In the genomic region with DNA sequence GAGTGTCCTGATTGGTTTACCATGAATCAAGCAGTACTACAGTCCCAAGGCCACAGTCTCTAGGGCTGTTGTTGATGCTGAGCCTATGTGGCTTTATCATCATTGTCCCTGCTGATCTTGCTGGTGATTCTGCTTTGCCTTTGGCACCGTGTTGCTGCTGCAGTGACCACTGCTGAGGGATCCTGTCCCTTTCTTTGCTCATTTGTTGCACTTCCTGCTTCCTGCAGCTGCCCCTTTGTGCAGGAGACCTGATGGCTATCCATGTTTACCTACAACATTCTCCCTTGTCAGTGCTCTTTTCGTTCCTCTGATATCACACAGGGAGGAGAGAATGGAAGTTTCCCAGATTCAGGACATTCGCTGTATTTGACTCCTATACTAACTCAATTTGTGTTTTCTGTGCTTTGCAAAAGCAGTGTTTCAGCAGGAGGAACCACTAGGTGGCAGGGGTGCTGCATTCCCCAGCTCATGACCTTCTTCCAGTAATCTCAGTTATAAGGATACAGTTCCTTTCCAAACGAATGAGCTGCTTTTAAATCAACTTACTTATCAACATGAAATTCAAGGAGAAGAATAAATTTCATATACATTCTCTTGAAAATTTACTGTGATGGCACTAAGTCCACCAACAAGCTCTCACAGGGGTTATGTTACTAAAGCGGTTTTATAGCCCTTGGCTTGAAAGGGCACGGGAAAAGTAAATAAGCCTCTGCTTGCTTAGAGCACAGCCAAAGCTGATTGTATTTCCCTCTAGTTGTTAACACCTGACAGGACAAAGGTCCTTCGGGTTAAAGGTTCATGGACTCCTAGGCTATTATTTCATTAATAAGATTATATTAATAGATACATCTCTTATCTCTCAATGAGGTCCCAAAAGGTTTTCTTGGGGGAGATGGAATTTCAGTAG, we compare ENCODE assay signal across 8 cellular contexts. TPM values are rescaled to one million over a fixed set of nuclear protein-coding genes. Genes with fewer than 3 reads are reported as not detected.
DNase-seq lines count a peak whose midpoint lies in the region; ATAC-seq and TF ChIP-seq lines count a peak whose summit lies in the region.

No MANE protein-coding gene starts in this region.

- H3K4me3 ChIP-seq in AG04450 (ENCODE audit: low read depth, low read length) (no peak overlapping the region), Loucy (ENCODE audit: low read length, poor library complexity, severe bottlenecking) (no peak overlapping the region), astrocyte of the cerebellum (ENCODE audit: low read depth, low read length) (no peak overlapping the region), hepatocyte (no peak overlapping the region), retinal pigment epithelial cell (ENCODE audit: low read length) (no peak overlapping the region)

- DNase-seq in AG04450 (ENCODE audit: low read depth, low spot score), result no peak
- DNase-seq in GM13976 (ENCODE audit: low spot score), result peak; percentile 64
- DNase-seq in T follicular helper cell (ENCODE audit: low read depth), result peak; percentile 41
- DNase-seq in astrocyte of the cerebellum (ENCODE audit: low read depth), result peak; percentile 51
- peak; percentile 81 for DNase-seq in hepatocyte (ENCODE audit: low spot score)
- no peak for DNase-seq in retinal pigment epithelial cell (ENCODE audit: low read depth)

- POLR2A ChIA-PET in AG04450 (lab: Yijun Ruan, JAX), result interaction anchor here (0.9 to 1.5 kb wide), 3 partner anchors 10 to 43 kb away, joined by 3 to 7 read pairs (median 3); a partner anchor contains a TSS

- H4K20me1 ChIP-seq in Loucy (ENCODE audit: insufficient read depth, low read length, poor library complexity, severe bottlenecking) (no peaks in the 10 kb centered on the region), hepatocyte (ENCODE audit: insufficient read depth, poor library complexity, severe bottlenecking) (no peaks in the 10 kb centered on the region)

- no peak overlapping the region for H3K4me2 ChIP-seq in Loucy (ENCODE audit: low read depth, low read length, poor library complexity, severe bottlenecking)
- H3K4me2 ChIP-seq in hepatocyte, result peak overlapping the region; percentile 58

- ATAC-seq in HG03175 (IDR thresholded peaks at IDR 0.05; ENCODE audit: unreplicated experiment), result no peak

- H3K4me1 ChIP-seq in Loucy (ENCODE audit: insufficient read depth, low read length, poor library complexity, severe bottlenecking) (no peaks in the 10 kb centered on the region), hepatocyte (ENCODE audit: insufficient read depth) (peaks cover 36% of the 10 kb centered on the region)

- in situ Hi-C loops in GM13976 (cut with MboI; ENCODE audit: low sequenced_read_pairs, unreplicated experiment) (no loop called here), astrocyte of the cerebellum (cut with HindIII; ENCODE audit: low sequenced_read_pairs) (no loop called here)

- TF ChIP-seq CTCF in AG04450 (IDR thresholded peaks at IDR 0.05; ENCODE audit: low read depth, low read length) (peak; percentile 96), GM13976 (IDR thresholded peaks at IDR 0.05; ENCODE audit: borderline replicate concordance, control extremely low read depth, extremely low read depth, insufficient read depth, missing control alignments) (peak; percentile 72), Loucy (conservative IDR thresholded peaks at IDR 0.05; ENCODE audit: low read length) (peak; percentile 98), astrocyte of the cerebellum (IDR thresholded peaks at IDR 0.05; ENCODE audit: low read depth, low read length, missing control alignments) (peak; percentile 96), hepatocyte (IDR thresholded peaks at IDR 0.05; ENCODE audit: poor library complexity) (peak; percentile 83), retinal pigment epithelial cell (conservative IDR thresholded peaks at IDR 0.05; ENCODE audit: low read depth, low read length) (peak; percentile 96)

- CTCF ChIA-PET in AG04450 (lab: Charles Lee), result interaction anchor here (0.6 to 3.0 kb wide), 46 partner anchors 10 to 577 kb away, joined by 3 to 66 read pairs (median 4); a partner anchor contains a TSS

- H3K27ac ChIP-seq in AG04450 (ENCODE audit: low read depth, low read length), result no peak overlapping the region
- H3K27ac ChIP-seq in hepatocyte, result peak overlapping the region; percentile 64

- 11% methylated on average over 7 of the region's 7 CpGs for WGBS in hepatocyte (ENCODE audit: low lambda C conversion rate, missing lambda C conversion rate)

- no peaks in the 10 kb centered on the region for H3F3A ChIP-seq in Loucy (ENCODE audit: low read depth)

- H3K9ac ChIP-seq in Loucy (ENCODE audit: low read depth, low read length, poor library complexity, severe bottlenecking), result peak overlapping the region; percentile 8

- H3K9me3 ChIP-seq in AG04450 (ENCODE audit: control insufficient read depth, insufficient read depth, low read length) (no peaks in the 10 kb centered on the region; the same call in 1 of the 2 replicates), Loucy (ENCODE audit: insufficient read depth, low read depth, low read length) (no peaks in the 10 kb centered on the region), hepatocyte (ENCODE audit: low read depth) (no peaks in the 10 kb centered on the region)

- H3K36me3 ChIP-seq in Loucy (ENCODE audit: insufficient read depth, low read length) (no peaks in the 10 kb centered on the region), hepatocyte (replicated peaks; ENCODE audit: insufficient read depth, low read depth) (no peaks in the 10 kb centered on the region)

- H3K27me3 ChIP-seq in AG04450 (ENCODE audit: control insufficient read depth, insufficient read depth, low read length) (no peaks in the 10 kb centered on the region), Loucy (ENCODE audit: insufficient read depth, low read length, poor library complexity, severe bottlenecking) (no peaks in the 10 kb centered on the region), hepatocyte (no peaks in the 10 kb centered on the region)

- H3K9me2 ChIP-seq in Loucy (replicated peaks; ENCODE audit: low read depth, low read length), result no peaks in the 10 kb centered on the region
- H3K9me2 ChIP-seq in hepatocyte (replicated peaks; ENCODE audit: insufficient read depth), result no peaks in the 10 kb centered on the region

- no peaks in the 10 kb centered on the region for H3K79me2 ChIP-seq in Loucy (ENCODE audit: insufficient read depth, low read length)
- H3K79me2 ChIP-seq in hepatocyte, result no peaks in the 10 kb centered on the region

- H2AFZ ChIP-seq in Loucy (ENCODE audit: low read length) (peak overlapping the region; percentile 87), hepatocyte (peak overlapping the region; percentile 12)

RNA-seq across cellular contexts. Expression of a gene that starts 9.7 kb away (rescaled TPM):
- 43.3 and 49.8 TPM in 2 replicates for polyA plus RNA-seq in AG04450 (2011; rRNA removed)
- 41.8 and 46.6 TPM in 2 replicates for polyA minus RNA-seq in AG04450 (2011; rRNA and poly(A)+ RNA removed)
- total RNA-seq in hepatocyte, result 20.7 and 22.7 TPM in 2 replicates
- polyA plus RNA-seq in hepatocyte, result 16.3 and 17.3 TPM in 2 replicates

RNA-seq across cellular contexts. Expression of a gene that starts 44.2 kb away (rescaled TPM):
- polyA plus RNA-seq in AG04450 (2011; rRNA removed) (62.4 and 75.0 TPM in 2 replicates), hepatocyte (110 and 119 TPM in 2 replicates)
- polyA minus RNA-seq in AG04450 (2011; rRNA and poly(A)+ RNA removed), result 117 and 140 TPM in 2 replicates
- total RNA-seq in hepatocyte, result 69.8 and 75.2 TPM in 2 replicates

Comparison
In these comparisons a context has a peak if more than half of its experiments do, and no peak if none do; other contexts are left out.
1. DNase-seq: peak in GM13976 (single experiment), T follicular helper cell (single experiment), astrocyte of the cerebellum (single experiment) and hepatocyte (single experiment); none in AG04450 (single experiment) and retinal pigment epithelial cell (single experiment).
2. Peak in every context shown above with its lines, with median percentiles within 50 percentile points of each other: CTCF ChIP-seq.